1 cellular context compared by ENCODE assay signal in genomic region chr2:127083819-127084503, GRCh38.
TF ChIP-seq lines count a peak whose summit lies in the region.

No MANE protein-coding gene starts in this region.

TF ChIP-seq in GM23338, 12 proteins besides CTCF, POLR2A, EP300 and RAD21 (continued from another document):
- TF ChIP-seq ZNF462 (CRISPR knock-in tag; IDR thresholded peaks at IDR 0.05) (no peak), EZH2 (IDR thresholded peaks at IDR 0.05; ENCODE audit: low read depth, unreplicated experiment) (no peak)
